In genomic region chr9:5515261-5515650, GRCh38 we compare ENCODE assay signal across 1 cellular context.
TF ChIP-seq lines count a peak whose summit lies in the region.

No MANE protein-coding gene starts in this region.

TF ChIP-seq in SK-N-SH, 30 proteins besides CTCF, POLR2A, EP300 and RAD21:
- TF ChIP-seq, protein P1, sequence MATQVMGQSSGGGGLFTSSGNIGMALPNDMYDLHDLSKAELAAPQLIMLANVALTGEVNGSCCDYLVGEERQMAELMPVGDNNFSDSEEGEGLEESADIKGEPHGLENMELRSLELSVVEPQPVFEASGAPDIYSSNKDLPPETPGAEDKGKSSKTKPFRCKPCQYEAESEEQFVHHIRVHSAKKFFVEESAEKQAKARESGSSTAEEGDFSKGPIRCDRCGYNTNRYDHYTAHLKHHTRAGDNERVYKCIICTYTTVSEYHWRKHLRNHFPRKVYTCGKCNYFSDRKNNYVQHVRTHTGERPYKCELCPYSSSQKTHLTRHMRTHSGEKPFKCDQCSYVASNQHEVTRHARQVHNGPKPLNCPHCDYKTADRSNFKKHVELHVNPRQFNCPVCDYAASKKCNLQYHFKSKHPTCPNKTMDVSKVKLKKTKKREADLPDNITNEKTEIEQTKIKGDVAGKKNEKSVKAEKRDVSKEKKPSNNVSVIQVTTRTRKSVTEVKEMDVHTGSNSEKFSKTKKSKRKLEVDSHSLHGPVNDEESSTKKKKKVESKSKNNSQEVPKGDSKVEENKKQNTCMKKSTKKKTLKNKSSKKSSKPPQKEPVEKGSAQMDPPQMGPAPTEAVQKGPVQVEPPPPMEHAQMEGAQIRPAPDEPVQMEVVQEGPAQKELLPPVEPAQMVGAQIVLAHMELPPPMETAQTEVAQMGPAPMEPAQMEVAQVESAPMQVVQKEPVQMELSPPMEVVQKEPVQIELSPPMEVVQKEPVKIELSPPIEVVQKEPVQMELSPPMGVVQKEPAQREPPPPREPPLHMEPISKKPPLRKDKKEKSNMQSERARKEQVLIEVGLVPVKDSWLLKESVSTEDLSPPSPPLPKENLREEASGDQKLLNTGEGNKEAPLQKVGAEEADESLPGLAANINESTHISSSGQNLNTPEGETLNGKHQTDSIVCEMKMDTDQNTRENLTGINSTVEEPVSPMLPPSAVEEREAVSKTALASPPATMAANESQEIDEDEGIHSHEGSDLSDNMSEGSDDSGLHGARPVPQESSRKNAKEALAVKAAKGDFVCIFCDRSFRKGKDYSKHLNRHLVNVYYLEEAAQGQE (IDR thresholded peaks at IDR 0.05; ENCODE audit: low read depth, low read length): peak; percentile 47; the same call in 1 of the 2 replicates
- TF ChIP-seq RFX5 (IDR thresholded peaks at IDR 0.05; ENCODE audit: low read length): no peak
